8 cellular contexts compared by ENCODE assay signal in genomic region chr7:102044984-102045673, GRCh38.
DNase-seq lines count a peak whose midpoint lies in the region; ATAC-seq, FAIRE-seq and TF ChIP-seq lines count a peak whose summit lies in the region.

No MANE protein-coding gene starts in this region.

- H3K4me3 ChIP-seq in MM.1S (ENCODE audit: low read length): no peak overlapping the region

- peak; percentile 70 for FAIRE-seq in endometrium (lab: Jason Lieb, UNC)

- ATAC-seq in GM19467 (IDR thresholded peaks at IDR 0.05; ENCODE audit: unreplicated experiment): no peak
- ATAC-seq in GM18907 (IDR thresholded peaks at IDR 0.05; ENCODE audit: unreplicated experiment): no peak
- no peak for ATAC-seq in GM19324 (IDR thresholded peaks at IDR 0.05; ENCODE audit: low FRiP score, unreplicated experiment)

- no peak overlapping the region for H3K9ac ChIP-seq in MM.1S (ENCODE audit: low read length)

- no peaks in the 10 kb centered on the region for H3K36me3 ChIP-seq in MM.1S (replicated peaks; ENCODE audit: insufficient read depth, low read length)

- H3K27me3 ChIP-seq in MM.1S (replicated peaks; ENCODE audit: insufficient read depth, low read length): no peaks in the 10 kb centered on the region

- no peaks in the 10 kb centered on the region for H4K20me1 ChIP-seq in MM.1S (ENCODE audit: insufficient read depth, low read length)

- TF ChIP-seq CTCF in MM.1S (IDR thresholded peaks at IDR 0.05; ENCODE audit: low read length): no peak

- no peak overlapping the region for H2AFZ ChIP-seq in MM.1S (ENCODE audit: low read length)

- H3K9me2 ChIP-seq in MM.1S (replicated peaks; ENCODE audit: insufficient read depth, low read length): no peaks in the 10 kb centered on the region

- no peak overlapping the region for H3K27ac ChIP-seq in MM.1S (ENCODE audit: low read length)

- DNase-seq in Daoy (ENCODE audit: low read depth): peak; percentile 86
- peak; percentile 33 for DNase-seq in NCI-H345 treated with DMSO at 0.1 percent for 48 hours (lab: John Stamatoyannopoulos, UW; ENCODE audit: unreplicated experiment)
- peak in 44 of 56 donors; percentile 4 to 72 (median 28) for DNase-seq in nucleus accumbens (lab: John Stamatoyannopoulos, UW)
- no peak for DNase-seq in MM.1S

- peaks cover 11% of the 10 kb centered on the region for H3K79me2 ChIP-seq in MM.1S (ENCODE audit: low read length)

- no peak overlapping the region for H3K4me2 ChIP-seq in MM.1S (ENCODE audit: low read depth, low read length)

- no peaks in the 10 kb centered on the region for H3K4me1 ChIP-seq in MM.1S (ENCODE audit: low read length)

- H3K9me3 ChIP-seq in MM.1S (replicated peaks; ENCODE audit: insufficient read depth, low read length): no peaks in the 10 kb centered on the region

- no peaks in the 10 kb centered on the region for H3F3A ChIP-seq in MM.1S (ENCODE audit: insufficient read depth, low read length)
